Comparison of ENCODE assay signal across 23 cellular contexts in genomic region chr3:48532974-48533337, GRCh38.
"Had no signal": no experiment of that assay in that cellular context is flagged by ENCODE, and none has a peak within 500 bp of the region (broad histone marks: within the 10 kb centered on the region; RNA-seq: fewer than 3 reads in every experiment).

No MANE protein-coding gene starts in this region.

- H3K27me3 ChIP-seq: MG63, SJCRH30 had no signal

- DNase-seq: Karpas-422, KG1, MG63, NCI-H1092 treated with DMSO at 0.1 percent for 48 hours, NCI-H1436, NCI-H187, NCI-H2029, NCI-H2081 treated with DMSO at 0.1 percent for 48 hours, NCI-H2171, NCI-H226, NCI-H446, NCI-H510A, NCI-H524 treated with DMSO at 0.1 percent for 48 hours, NCI-H69, NCI-H774, PC-3, SHP77 treated with DMSO at 0.1 percent for 48 hours, SJCRH30 had no signal

- H3K4me3 ChIP-seq: MG63, SJCRH30 had no signal

- H3K27ac ChIP-seq: HL-60, RWPE1, SJCRH30 had no signal

- FAIRE-seq: HTR-8/SVneo had no signal

- ATAC-seq: Panc1, PC-3, SK-N-SH treated with all-trans-retinoic acid at 6 μM for 48 hours had no signal

- H3K36me3 ChIP-seq: MG63, SJCRH30 had no signal

- H3K9me3 ChIP-seq: MG63, SJCRH30 had no signal

- H3K4me1 ChIP-seq: SJCRH30 had no signal
